ENCODE assay signal across 14 cellular contexts in genomic region chr21:44773291-44773932, GRCh38. TPM values are rescaled to one million over a fixed set of nuclear protein-coding genes. Genes with fewer than 3 reads are reported as not detected.
DNase-seq lines count a peak whose midpoint lies in the region; ATAC-seq and TF ChIP-seq lines count a peak whose summit lies in the region.
"Had no signal": no experiment of that assay in that cellular context is flagged by ENCODE, and none has a peak within 500 bp of the region (broad histone marks: within the 10 kb centered on the region; RNA-seq: fewer than 3 reads in every experiment).

No MANE protein-coding gene starts in this region.

- peaks cover 64% of the 10 kb centered on the region for H3K36me3 Mint-ChIP-seq in osteocyte (ENCODE audit: unreplicated experiment)

- H3K4me3 ChIP-seq in coronary artery: no peak overlapping the region
- H3K4me3 ChIP-seq: GM12878, transverse colon had no signal

- no peak for ATAC-seq in GM21526 (IDR thresholded peaks at IDR 0.05; ENCODE audit: low FRiP score, unreplicated experiment)
- ATAC-seq: GM12878, sciatic nerve had no signal

- DNase-seq in DMS153 treated with DMSO at 0.1 percent for 48 hours (lab: John Stamatoyannopoulos, UW; ENCODE audit: unreplicated experiment) (peak; percentile 76), NCI-H2081 (lab: John Stamatoyannopoulos, UW) (peak; percentile 68 to 90), coronary artery (ENCODE audit: low spot score) (peak; percentile 38), osteocyte (ENCODE audit: extremely low spot score, unreplicated experiment) (peak; percentile 91), globus pallidus (ENCODE audit: low spot score) (no peak), RWPE1 (ENCODE audit: low spot score) (no peak), HUDEP-2 (lab: John Stamatoyannopoulos, UW; ENCODE audit: unreplicated experiment in 76 of 76) (no peak)
- DNase-seq: CD4-positive, alpha-beta memory T cell; effector CD8-positive, alpha-beta T cell; transverse colon had no signal

- H3K27me3 Mint-ChIP-seq in osteocyte (ENCODE audit: unreplicated experiment): no peaks in the 10 kb centered on the region
- H3K27me3 Mint-ChIP-seq: CD4-positive, alpha-beta memory T cell; memory B cell had no signal

- TF ChIP-seq CTCF in coronary artery (IDR thresholded peaks at IDR 0.05): no peak
- no peak for TF ChIP-seq CTCF in osteocyte (IDR thresholded peaks at IDR 0.05)
- no peak for TF ChIP-seq CTCF in RWPE1 (conservative IDR thresholded peaks at IDR 0.05; ENCODE audit: low read depth)

- no peak overlapping the region for H3K27ac ChIP-seq in coronary artery
- H3K27ac ChIP-seq in RWPE1: no peak overlapping the region; the same call in 1 of the 2 replicates
- H3K27ac ChIP-seq: transverse colon had no signal

- no peak overlapping the region for H3K4me3 Mint-ChIP-seq in osteocyte (ENCODE audit: unreplicated experiment)
- H3K4me3 Mint-ChIP-seq: CD4-positive, alpha-beta memory T cell; memory B cell had no signal

- peaks cover 33% of the 10 kb centered on the region for H3K4me1 Mint-ChIP-seq in osteocyte (ENCODE audit: unreplicated experiment)

- H3K27ac Mint-ChIP-seq in osteocyte (ENCODE audit: unreplicated experiment): peak overlapping the region; percentile 33
- H3K27ac Mint-ChIP-seq: memory B cell had no signal

- CTCF ChIA-PET in RWPE1 (lab: Yijun Ruan, JAX): no interaction called here

- POLR2A ChIA-PET in RWPE1 (lab: Yijun Ruan, JAX; ENCODE audit: low non-redundant PET): interaction anchor here (0.6 kb wide), 1 partner anchor 11 kb away, joined by 3 read pairs; no protein-coding TSS in a partner anchor

- H3K9me3 Mint-ChIP-seq in osteocyte (ENCODE audit: unreplicated experiment): no peaks in the 10 kb centered on the region
- H3K9me3 Mint-ChIP-seq: CD4-positive, alpha-beta memory T cell; memory B cell had no signal

RNA-seq across cellular contexts. Expression of gene UBE2G2, which starts 28.2 kb away (rescaled TPM):
- 74.7 and 78.7 TPM in 2 replicates for total RNA-seq in osteocyte

RNA-seq across cellular contexts. Expression of gene SUMO3, which starts 44.5 kb away (rescaled TPM):
- 69.6 and 74.9 TPM in 2 replicates for total RNA-seq in osteocyte

Comparison
In these comparisons a context has a peak if more than half of its experiments do, and no peak if none do; other contexts are left out.
1. DNase-seq: peak in DMS153 treated with DMSO at 0.1 percent for 48 hours (single experiment), NCI-H2081 (2 of 2), coronary artery (single experiment) and osteocyte (single experiment); none in globus pallidus (single experiment), RWPE1 (single experiment) and HUDEP-2 (0 of 76).